Comparison of ENCODE assay signal across 27 cellular contexts in the genomic region with DNA sequence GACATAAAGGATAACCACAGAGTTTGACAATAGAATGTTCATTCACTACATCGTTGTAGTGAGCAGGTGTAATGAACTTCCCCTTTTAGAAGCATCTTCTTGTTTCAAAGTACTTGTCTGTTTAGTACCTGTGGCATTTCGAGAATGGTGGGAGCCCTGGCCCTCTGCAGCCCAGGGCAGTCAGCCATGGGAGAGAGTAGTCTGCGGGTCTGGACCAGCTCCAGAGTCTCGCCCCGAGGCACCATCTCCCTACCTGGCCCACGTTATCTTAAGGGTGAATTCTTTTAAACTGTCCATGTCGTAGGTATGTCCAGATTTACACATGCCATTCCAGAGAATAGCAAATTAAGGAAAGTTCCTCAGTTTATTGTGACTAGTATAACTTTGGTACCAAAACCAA.
"Had no signal": no experiment of that assay in that cellular context is flagged by ENCODE, and none has a peak within 500 bp of the region (broad histone marks: within the 10 kb centered on the region; RNA-seq: fewer than 3 reads in every experiment).

No MANE protein-coding gene starts in this region.

- H3K36me3 Mint-ChIP-seq: activated naive CD4-positive, alpha-beta T cell treated with anti-CD3 and anti-CD28 coated beads, Interleukin-2, amount 10 ng/mL, durations not matched to agents 7 days and 5 days had no signal

- H3K4me2 ChIP-seq: SK-N-SH had no signal

- H3K27me3 ChIP-seq: brain microvascular endothelial cell, cardiac muscle cell, SJCRH30 had no signal

- H3K9me3 ChIP-seq: SJCRH30, SK-N-SH had no signal

- DNase-seq: activated CD4-positive, alpha-beta memory T cell treated with anti-CD3 and anti-CD28 coated beads, Interleukin-2, amount 10 ng/mL, durations not matched to agents 7 days and 5 days; activated CD4-positive, alpha-beta T cell treated with anti-CD3 and anti-CD28 coated beads for 36 hours; activated CD4-positive, alpha-beta T cell treated with anti-CD3 and anti-CD28 coated beads, Interleukin-2, amount 50 U/mL, for 1 hour; activated CD8-positive, alpha-beta memory T cell treated with anti-CD3 and anti-CD28 coated beads, Interleukin-2, amount 50 U/mL, for 4 hours; activated gamma-delta T cell treated with Interleukin-2 at 50 U/mL for 16 hours; activated naive CD4-positive, alpha-beta T cell treated with anti-CD3 and anti-CD28 coated beads, Interleukin-2, amount 10 ng/mL, durations not matched to agents 7 days and 5 days; activated naive CD8-positive, alpha-beta T cell treated with anti-CD3 and anti-CD28 coated beads for 36 hours; activated T-cell treated with anti-CD3 and anti-CD28 coated beads, Interleukin-2, amount 50 U/mL, for 72 hours; brain microvascular endothelial cell; MM.1S; NCI-H1105; NCI-H1436; NCI-H1694 treated with DMSO at 0.1 percent for 48 hours; NCI-H2029 treated with DMSO at 0.1 percent for 48 hours; NCI-H510A treated with DMSO at 0.1 percent for 48 hours; NCI-H69; NK-92 treated with Interleukin-12 subunit alpha and Interleukin-12 subunit beta, amount 100 ng/mL, for 24 hours; OCI-M1; RPMI8226; SK-N-SH; T-helper 1 cell had no signal

- H3K27ac Mint-ChIP-seq: activated CD4-positive, alpha-beta memory T cell treated with anti-CD3 and anti-CD28 coated beads, Interleukin-2, amount 10 ng/mL, durations not matched to agents 7 days and 5 days; activated CD4-positive, alpha-beta T cell treated with anti-CD3 and anti-CD28 coated beads for 36 hours; activated naive CD4-positive, alpha-beta T cell treated with anti-CD3 and anti-CD28 coated beads, Interleukin-2, amount 10 ng/mL, durations not matched to agents 7 days and 5 days; activated naive CD8-positive, alpha-beta T cell treated with anti-CD3 and anti-CD28 coated beads for 36 hours; activated T-cell treated with anti-CD3 and anti-CD28 coated beads, Interleukin-2, amount 50 U/mL, for 72 hours; activated T-helper 2 cell treated with anti-CD3 and anti-CD28 coated beads, Interferon-gamma antibody, Interleukin-2, Interleukin-4, amounts not matched to agents 10 μg/mL and 5 μg/mL and 100 μg/mL, durations not matched to agents 14 hours and 24 hours and 36 hours had no signal

- ATAC-seq: activated CD4-positive, alpha-beta T cell treated with anti-CD3 and anti-CD28 coated beads for 36 hours; activated T-cell treated with anti-CD3 and anti-CD28 coated beads, Interleukin-2, amount 50 U/mL, for 72 hours; Panc1; Right ventricle myocardium inferior had no signal

- H3K36me3 ChIP-seq: brain microvascular endothelial cell, cardiac muscle cell, SJCRH30 had no signal

- H3K27ac ChIP-seq: brain microvascular endothelial cell, SJCRH30, VCaP had no signal

- H3K4me1 ChIP-seq: SJCRH30 had no signal

- H3K4me1 Mint-ChIP-seq: activated CD4-positive, alpha-beta memory T cell treated with anti-CD3 and anti-CD28 coated beads, Interleukin-2, amount 10 ng/mL, durations not matched to agents 7 days and 5 days; activated CD4-positive, alpha-beta T cell treated with anti-CD3 and anti-CD28 coated beads for 36 hours; activated naive CD4-positive, alpha-beta T cell treated with anti-CD3 and anti-CD28 coated beads, Interleukin-2, amount 10 ng/mL, durations not matched to agents 7 days and 5 days; activated naive CD8-positive, alpha-beta T cell treated with anti-CD3 and anti-CD28 coated beads for 36 hours had no signal

- H3K9me3 Mint-ChIP-seq: activated CD4-positive, alpha-beta memory T cell treated with anti-CD3 and anti-CD28 coated beads, Interleukin-2, amount 10 ng/mL, durations not matched to agents 7 days and 5 days; activated naive CD4-positive, alpha-beta T cell treated with anti-CD3 and anti-CD28 coated beads, Interleukin-2, amount 10 ng/mL, durations not matched to agents 7 days and 5 days; activated T-cell treated with anti-CD3 and anti-CD28 coated beads, Interleukin-2, amount 50 U/mL, for 72 hours; activated T-helper 2 cell treated with anti-CD3 and anti-CD28 coated beads, Interferon-gamma antibody, Interleukin-2, Interleukin-4, amounts not matched to agents 10 μg/mL and 5 μg/mL and 100 μg/mL, durations not matched to agents 14 hours and 24 hours and 36 hours had no signal

- H3K27me3 Mint-ChIP-seq: activated CD4-positive, alpha-beta memory T cell treated with anti-CD3 and anti-CD28 coated beads, Interleukin-2, amount 10 ng/mL, durations not matched to agents 7 days and 5 days; activated naive CD4-positive, alpha-beta T cell treated with anti-CD3 and anti-CD28 coated beads, Interleukin-2, amount 10 ng/mL, durations not matched to agents 7 days and 5 days; activated naive CD8-positive, alpha-beta T cell treated with anti-CD3 and anti-CD28 coated beads for 36 hours had no signal

- H3K4me3 ChIP-seq: cardiac muscle cell, SJCRH30 had no signal

- H3K9ac ChIP-seq: SK-N-SH had no signal

- H3K4me3 Mint-ChIP-seq: activated CD4-positive, alpha-beta memory T cell treated with anti-CD3 and anti-CD28 coated beads, Interleukin-2, amount 10 ng/mL, durations not matched to agents 7 days and 5 days; activated CD4-positive, alpha-beta T cell treated with anti-CD3 and anti-CD28 coated beads for 36 hours; activated naive CD4-positive, alpha-beta T cell treated with anti-CD3 and anti-CD28 coated beads, Interleukin-2, amount 10 ng/mL, durations not matched to agents 7 days and 5 days; activated naive CD8-positive, alpha-beta T cell treated with anti-CD3 and anti-CD28 coated beads for 36 hours; activated T-cell treated with anti-CD3 and anti-CD28 coated beads, Interleukin-2, amount 50 U/mL, for 72 hours had no signal
